ENCODE assay signal across 1 cellular context in the genomic region with DNA sequence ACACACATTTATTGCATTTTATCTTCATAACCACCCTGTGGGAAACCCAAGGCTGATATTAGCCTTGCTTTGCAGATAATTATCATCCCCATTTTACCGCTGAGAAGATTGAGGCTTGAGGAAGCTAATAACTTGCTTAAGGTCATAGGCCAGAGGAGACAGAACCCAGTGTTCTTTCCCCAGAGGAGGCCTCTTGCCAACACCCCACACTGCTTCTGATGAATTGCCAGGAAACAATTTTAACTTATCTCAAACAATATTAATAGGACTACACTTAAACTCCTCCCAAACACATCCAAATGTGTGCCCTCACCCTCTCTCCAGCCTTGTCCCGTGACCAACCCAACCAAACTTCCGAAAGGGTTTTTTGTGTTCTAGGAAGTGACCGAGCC.
TF ChIP-seq lines count a peak whose summit lies in the region.

No MANE protein-coding gene starts in this region.

TF ChIP-seq in HCT116, 20 proteins besides CTCF, POLR2A, EP300 and RAD21 (continued from another document):
- TF ChIP-seq, protein P1, sequence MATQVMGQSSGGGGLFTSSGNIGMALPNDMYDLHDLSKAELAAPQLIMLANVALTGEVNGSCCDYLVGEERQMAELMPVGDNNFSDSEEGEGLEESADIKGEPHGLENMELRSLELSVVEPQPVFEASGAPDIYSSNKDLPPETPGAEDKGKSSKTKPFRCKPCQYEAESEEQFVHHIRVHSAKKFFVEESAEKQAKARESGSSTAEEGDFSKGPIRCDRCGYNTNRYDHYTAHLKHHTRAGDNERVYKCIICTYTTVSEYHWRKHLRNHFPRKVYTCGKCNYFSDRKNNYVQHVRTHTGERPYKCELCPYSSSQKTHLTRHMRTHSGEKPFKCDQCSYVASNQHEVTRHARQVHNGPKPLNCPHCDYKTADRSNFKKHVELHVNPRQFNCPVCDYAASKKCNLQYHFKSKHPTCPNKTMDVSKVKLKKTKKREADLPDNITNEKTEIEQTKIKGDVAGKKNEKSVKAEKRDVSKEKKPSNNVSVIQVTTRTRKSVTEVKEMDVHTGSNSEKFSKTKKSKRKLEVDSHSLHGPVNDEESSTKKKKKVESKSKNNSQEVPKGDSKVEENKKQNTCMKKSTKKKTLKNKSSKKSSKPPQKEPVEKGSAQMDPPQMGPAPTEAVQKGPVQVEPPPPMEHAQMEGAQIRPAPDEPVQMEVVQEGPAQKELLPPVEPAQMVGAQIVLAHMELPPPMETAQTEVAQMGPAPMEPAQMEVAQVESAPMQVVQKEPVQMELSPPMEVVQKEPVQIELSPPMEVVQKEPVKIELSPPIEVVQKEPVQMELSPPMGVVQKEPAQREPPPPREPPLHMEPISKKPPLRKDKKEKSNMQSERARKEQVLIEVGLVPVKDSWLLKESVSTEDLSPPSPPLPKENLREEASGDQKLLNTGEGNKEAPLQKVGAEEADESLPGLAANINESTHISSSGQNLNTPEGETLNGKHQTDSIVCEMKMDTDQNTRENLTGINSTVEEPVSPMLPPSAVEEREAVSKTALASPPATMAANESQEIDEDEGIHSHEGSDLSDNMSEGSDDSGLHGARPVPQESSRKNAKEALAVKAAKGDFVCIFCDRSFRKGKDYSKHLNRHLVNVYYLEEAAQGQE (IDR thresholded peaks at IDR 0.05; ENCODE audit: low read depth), result no peak
- no peak for TF ChIP-seq ZFX (IDR thresholded peaks at IDR 0.05)
- TF ChIP-seq JUND (IDR thresholded peaks at IDR 0.05), result no peak
- no peak for TF ChIP-seq SRF (IDR thresholded peaks at IDR 0.05; ENCODE audit: low read depth)
- TF ChIP-seq FOSL1 (IDR thresholded peaks at IDR 0.05; ENCODE audit: low read depth), result no peak
- TF ChIP-seq EZH2phosphoT487 (IDR thresholded peaks at IDR 0.05; ENCODE audit: borderline replicate concordance), result no peak
- no peak for TF ChIP-seq ELF1 (IDR thresholded peaks at IDR 0.05; ENCODE audit: borderline replicate concordance, low read depth)
- no peak for TF ChIP-seq EZH2 (IDR thresholded peaks at IDR 0.05)
- TF ChIP-seq SIN3A (IDR thresholded peaks at IDR 0.05; ENCODE audit: low read depth), result no peak
- no peak for TF ChIP-seq CBX3 (IDR thresholded peaks at IDR 0.05; ENCODE audit: low read depth)
- TF ChIP-seq, protein P2, sequence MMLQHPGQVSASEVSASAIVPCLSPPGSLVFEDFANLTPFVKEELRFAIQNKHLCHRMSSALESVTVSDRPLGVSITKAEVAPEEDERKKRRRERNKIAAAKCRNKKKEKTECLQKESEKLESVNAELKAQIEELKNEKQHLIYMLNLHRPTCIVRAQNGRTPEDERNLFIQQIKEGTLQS (IDR thresholded peaks at IDR 0.05), result no peak
- TF ChIP-seq ZNF274 (IDR thresholded peaks at IDR 0.05; ENCODE audit: low read depth, low read length), result no peak
- no peak for TF ChIP-seq CEBPB (IDR thresholded peaks at IDR 0.05; ENCODE audit: low read depth)
- no peak for TF ChIP-seq POLR2AphosphoS5 (IDR thresholded peaks at IDR 0.05; ENCODE audit: low read depth, low read length)
